Comparison of ENCODE assay signal across 26 cellular contexts in the genomic region with DNA sequence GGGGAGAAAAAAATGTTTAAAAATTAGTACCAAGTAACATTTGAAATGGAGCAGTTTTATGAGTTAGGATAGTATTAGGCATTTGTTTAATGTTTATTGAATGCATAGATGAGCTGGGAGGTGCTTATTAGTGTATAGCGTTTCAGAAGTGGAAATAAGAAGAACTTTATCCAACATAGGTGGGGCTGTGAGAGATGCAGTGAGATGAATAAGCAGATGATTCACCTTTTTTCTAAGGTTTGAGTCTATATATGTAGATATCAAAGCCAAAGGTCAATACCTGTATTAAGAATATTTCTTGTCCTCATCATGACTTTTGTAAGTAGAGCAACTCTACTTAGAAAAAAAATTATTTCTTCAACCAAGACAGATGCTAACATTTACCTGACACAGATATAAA. TPM values are rescaled to one million over a fixed set of nuclear protein-coding genes. Genes with fewer than 3 reads are reported as not detected.
DNase-seq lines count a peak whose midpoint lies in the region; ATAC-seq, FAIRE-seq and TF ChIP-seq lines count a peak whose summit lies in the region.
"Had no signal": no experiment of that assay in that cellular context is flagged by ENCODE, and none has a peak within 500 bp of the region (broad histone marks: within the 10 kb centered on the region; RNA-seq: fewer than 3 reads in every experiment).

No MANE protein-coding gene starts in this region.

- H3K27me3 ChIP-seq in Panc1 (ENCODE audit: control insufficient read depth, insufficient read depth, low read length) (no peaks in the 10 kb centered on the region), bronchial epithelial cell (ENCODE audit: control insufficient read depth, insufficient read depth, low read length) (no peaks in the 10 kb centered on the region), skeletal muscle satellite cell (ENCODE audit: control insufficient read depth, insufficient read depth, low read length) (no peaks in the 10 kb centered on the region)
- H3K27me3 ChIP-seq: BE2C, colonic mucosa, sigmoid colon had no signal

- peak overlapping the region; percentile 49 for H3K4me2 ChIP-seq in skeletal muscle satellite cell (ENCODE audit: low read length)

- CTCF ChIA-PET in Panc1 (lab: Charles Lee) = no interaction called here

- peak overlapping the region; percentile 3 for H3K27ac Mint-ChIP-seq in activated T-cell treated with anti-CD3 and anti-CD28 coated beads, Interleukin-2, amount 50 U/mL, for 24 hours
- H3K27ac Mint-ChIP-seq: activated CD4-positive, alpha-beta T cell treated with anti-CD3 and anti-CD28 coated beads, Interleukin-2, amount 10 ng/mL, durations not matched to agents 24 days and 14 days had no signal

- no peaks in the 10 kb centered on the region for H3K27me3 Mint-ChIP-seq in activated T-cell treated with anti-CD3 and anti-CD28 coated beads, Interleukin-2, amount 50 U/mL, for 24 hours
- H3K27me3 Mint-ChIP-seq: activated CD4-positive, alpha-beta T cell treated with anti-CD3 and anti-CD28 coated beads, Interleukin-2, amount 10 ng/mL, durations not matched to agents 24 days and 14 days; IgD-negative memory B cell; naive B cell; stimulated activated naive CD8-positive, alpha-beta T cell treated with anti-CD3 and anti-CD28 coated beads, Interleukin-15, amount 100 ng/mL, for 72 hours had no signal

- H3K36me3 ChIP-seq in Panc1 (ENCODE audit: control insufficient read depth, insufficient read depth, low read length) (peaks cover 36% of the 10 kb centered on the region), bronchial epithelial cell (ENCODE audit: control insufficient read depth, insufficient read depth, low read length) (no peaks in the 10 kb centered on the region), skeletal muscle satellite cell (ENCODE audit: insufficient read depth, low read length) (peaks cover 12% of the 10 kb centered on the region)
- H3K36me3 ChIP-seq: colonic mucosa had no signal

- H3K9ac ChIP-seq in skeletal muscle satellite cell (ENCODE audit: low read depth, low read length) = peak overlapping the region; percentile 40
- H3K9ac ChIP-seq: parathyroid adenoma had no signal

- no peak overlapping the region for H3K4me3 Mint-ChIP-seq in activated T-cell treated with anti-CD3 and anti-CD28 coated beads, Interleukin-2, amount 50 U/mL, for 24 hours
- H3K4me3 Mint-ChIP-seq: activated CD4-positive, alpha-beta T cell treated with anti-CD3 and anti-CD28 coated beads, Interleukin-2, amount 10 ng/mL, durations not matched to agents 24 days and 14 days; IgD-negative memory B cell; naive B cell; stimulated activated naive CD8-positive, alpha-beta T cell treated with anti-CD3 and anti-CD28 coated beads, Interleukin-15, amount 100 ng/mL, for 72 hours had no signal

- H3K36me3 Mint-ChIP-seq in activated T-cell treated with anti-CD3 and anti-CD28 coated beads, Interleukin-2, amount 50 U/mL, for 24 hours (ENCODE audit: low read depth) = peaks cover 73% of the 10 kb centered on the region

- no peak for DNase-seq in activated T-cell treated with anti-CD3 and anti-CD28 coated beads, Interleukin-2, amount 50 U/mL, for 24 hours
- no peak for DNase-seq in activated T-cell treated with anti-CD3 and anti-CD28 coated beads, Interleukin-2, amount 50 U/mL, for 48 hours
- peak; percentile 33 for DNase-seq in Panc1 (ENCODE audit: low read depth, low spot score)
- DNase-seq in bronchial epithelial cell (ENCODE audit: low read depth) = peak; percentile 93
- DNase-seq in activated CD4-positive, alpha-beta T cell treated with anti-CD3 and anti-CD28 coated beads for 1 hour = no peak
- no peak for DNase-seq in midbrain (lab: John Stamatoyannopoulos, UW)
- DNase-seq in stimulated activated CD4-positive, alpha-beta T cell treated with anti-CD3 and anti-CD28 coated beads, Interleukin-2, amount 100 ng/mL, for 48 hours = no peak
- DNase-seq: activated CD4-positive, alpha-beta T cell treated with anti-CD3 and anti-CD28 coated beads, Interleukin-2, amount 10 ng/mL, durations not matched to agents 24 days and 14 days; BE2C; colonic mucosa; naive B cell; NCI-H146; NCI-H2171 treated with DMSO at 0.1 percent for 48 hours; NCI-H774; sigmoid colon; stimulated activated CD4-positive, alpha-beta T cell treated with anti-CD3 and anti-CD28 coated beads, Interleukin-2, amount 100 ng/mL, for 24 hours; stimulated activated naive CD8-positive, alpha-beta T cell treated with anti-CD3 and anti-CD28 coated beads, Interleukin-15, amount 100 ng/mL, for 72 hours had no signal

- H3K9me3 Mint-ChIP-seq in activated T-cell treated with anti-CD3 and anti-CD28 coated beads, Interleukin-2, amount 50 U/mL, for 24 hours = no peaks in the 10 kb centered on the region
- H3K9me3 Mint-ChIP-seq: activated CD4-positive, alpha-beta T cell treated with anti-CD3 and anti-CD28 coated beads, Interleukin-2, amount 10 ng/mL, durations not matched to agents 24 days and 14 days; IgD-negative memory B cell; naive B cell; stimulated activated naive CD8-positive, alpha-beta T cell treated with anti-CD3 and anti-CD28 coated beads, Interleukin-15, amount 100 ng/mL, for 72 hours had no signal

- no TSS peak for BruUV-seq in Panc1 (replicated peaks; lab: Mats Ljungman, UMichigan)

- TF ChIP-seq CTCF in Panc1 (IDR thresholded peaks at IDR 0.05) (no peak), bronchial epithelial cell (IDR thresholded peaks at IDR 0.05; ENCODE audit: insufficient read depth, low read length, severe bottlenecking) (no peak)

- H3K9me3 ChIP-seq in Panc1 (ENCODE audit: control insufficient read depth, insufficient read depth, low read depth, low read length) = no peaks in the 10 kb centered on the region
- H3K9me3 ChIP-seq in skeletal muscle satellite cell (replicated peaks; ENCODE audit: low read length) = no peaks in the 10 kb centered on the region
- H3K9me3 ChIP-seq: BE2C, colonic mucosa, sigmoid colon had no signal

- H3K27ac ChIP-seq in Panc1 (ENCODE audit: low read length) = peak overlapping the region; percentile 53; the same call in 1 of the 2 replicates
- H3K27ac ChIP-seq: 22Rv1, colonic mucosa, parathyroid adenoma had no signal

- H3K4me3 ChIP-seq in Panc1 (ENCODE audit: low read depth in 2 of 2, low read length in 2 of 2) (no peak overlapping the region), bronchial epithelial cell (ENCODE audit: low read depth, low read length) (no peak overlapping the region), skeletal muscle satellite cell (ENCODE audit: low read length) (peak overlapping the region; percentile 1)
- H3K4me3 ChIP-seq: colonic mucosa, lung, sigmoid colon had no signal

- POLR2A ChIA-PET in Panc1 (lab: Charles Lee) = no interaction called here

- in situ Hi-C loops in Panc1 (cut with HindIII; ENCODE audit: low pct_unique_long_range_greater_than_20kb, low sequenced_read_pairs) = no loop called here

- ATAC-seq in Panc1 = no peak
- ATAC-seq: stimulated activated naive CD8-positive, alpha-beta T cell treated with anti-CD3 and anti-CD28 coated beads, Interleukin-15, amount 100 ng/mL, for 72 hours had no signal

- peaks cover 7% of the 10 kb centered on the region for H3K4me1 Mint-ChIP-seq in activated T-cell treated with anti-CD3 and anti-CD28 coated beads, Interleukin-2, amount 50 U/mL, for 24 hours (ENCODE audit: low read depth)
- H3K4me1 Mint-ChIP-seq: activated CD4-positive, alpha-beta T cell treated with anti-CD3 and anti-CD28 coated beads, Interleukin-2, amount 10 ng/mL, durations not matched to agents 24 days and 14 days; naive B cell; stimulated activated naive CD8-positive, alpha-beta T cell treated with anti-CD3 and anti-CD28 coated beads, Interleukin-15, amount 100 ng/mL, for 72 hours had no signal

- H3K4me1 ChIP-seq in Panc1 (ENCODE audit: control insufficient read depth, insufficient read depth, low read length) = peaks cover 18% of the 10 kb centered on the region
- H3K4me1 ChIP-seq in skeletal muscle satellite cell (ENCODE audit: control insufficient read depth, insufficient read depth, low read length) = peaks cover 17% of the 10 kb centered on the region
- H3K4me1 ChIP-seq: BE2C, colonic mucosa, parathyroid adenoma had no signal

- FAIRE-seq in bronchial epithelial cell (lab: Jason Lieb, UNC) = no peak
- FAIRE-seq: endometrium, islet of Langerhans, TTC549 had no signal

- intact Hi-C loops in Panc1 (cut with micrococcal nuclease; ENCODE audit: unreplicated experiment) = no loop called here

RNA-seq across cellular contexts. Expression of gene POU4F3, which starts 54.6 kb away (rescaled TPM):
- total RNA-seq in Panc1 (2021; ENCODE audit: unreplicated experiment) (0.15 TPM), bronchial epithelial cell (0.13 TPM in 1 of 2 replicates, not detected in the other)
- polyA plus RNA-seq in Panc1 (2012; ENCODE audit: insufficient read length) = not detected
- not detected in 2 replicates for total RNA-seq in skeletal muscle satellite cell (2012; rRNA removed)
- total RNA-seq: colonic mucosa, G401 had no signal
- polyA plus RNA-seq: IgD-negative memory B cell had no signal

Comparison
In these comparisons a context has a peak if more than half of its experiments do, and no peak if none do; other contexts are left out.
1. DNase-seq: peak in Panc1 (single experiment) and bronchial epithelial cell (single experiment); none in activated T-cell treated with anti-CD3 and anti-CD28 coated beads, Interleukin-2, amount 50 U/mL, for 24 hours (single experiment), activated T-cell treated with anti-CD3 and anti-CD28 coated beads, Interleukin-2, amount 50 U/mL, for 48 hours (0 of 2), activated CD4-positive, alpha-beta T cell treated with anti-CD3 and anti-CD28 coated beads for 1 hour (single experiment), midbrain (single experiment) and stimulated activated CD4-positive, alpha-beta T cell treated with anti-CD3 and anti-CD28 coated beads, Interleukin-2, amount 100 ng/mL, for 48 hours (0 of 2).